ENCODE assay signal across 22 cellular contexts in genomic region chr12:128323526-128323925, GRCh38. TPM values are rescaled to one million over a fixed set of nuclear protein-coding genes. Genes with fewer than 3 reads are reported as not detected.
"Had no signal": no experiment of that assay in that cellular context is flagged by ENCODE, and none has a peak within 500 bp of the region (broad histone marks: within the 10 kb centered on the region; RNA-seq: fewer than 3 reads in every experiment).

No MANE protein-coding gene starts in this region.

- H3K27ac Mint-ChIP-seq: activated naive CD4-positive, alpha-beta T cell treated with anti-CD3 and anti-CD28 coated beads, Interleukin-2, amount 50 U/mL, for 24 hours; stimulated activated effector memory CD8-positive, alpha-beta T cell treated with anti-CD3 and anti-CD28 coated beads, Interleukin-12 subunit alpha, Interleukin-12 subunit beta, amount 100 ng/mL, for 72 hours had no signal

- H3K9me3 ChIP-seq: ascending aorta, pancreas had no signal

- H3K27ac ChIP-seq: ascending aorta, breast epithelium, esophagus squamous epithelium, hepatocyte, stomach had no signal

- H3K27me3 ChIP-seq: ascending aorta, esophagus squamous epithelium, hepatocyte, pancreas, stomach had no signal

- H3K4me1 Mint-ChIP-seq: activated naive CD4-positive, alpha-beta T cell treated with anti-CD3 and anti-CD28 coated beads, Interleukin-2, amount 50 U/mL, for 24 hours; stimulated activated effector memory CD8-positive, alpha-beta T cell treated with anti-CD3 and anti-CD28 coated beads, Interleukin-12 subunit alpha, Interleukin-12 subunit beta, amount 100 ng/mL, for 72 hours had no signal

- H2AFZ ChIP-seq: hepatocyte had no signal

- H3K4me1 ChIP-seq: ascending aorta, breast epithelium, esophagus squamous epithelium, pancreas, stomach had no signal

- FAIRE-seq: endothelial cell of umbilical vein, pancreas had no signal

- H3K4me2 ChIP-seq: hepatocyte had no signal

- H3K36me3 Mint-ChIP-seq: activated naive CD4-positive, alpha-beta T cell treated with anti-CD3 and anti-CD28 coated beads, Interleukin-2, amount 50 U/mL, for 24 hours; stimulated activated effector memory CD8-positive, alpha-beta T cell treated with anti-CD3 and anti-CD28 coated beads, Interleukin-12 subunit alpha, Interleukin-12 subunit beta, amount 100 ng/mL, for 72 hours had no signal

- H3K4me3 ChIP-seq: ascending aorta, breast epithelium, esophagus squamous epithelium, hepatocyte, lung, pancreas, stomach had no signal

- H3K36me3 ChIP-seq: ascending aorta, breast epithelium, esophagus squamous epithelium, pancreas, stomach had no signal

- DNase-seq: activated CD4-positive, alpha-beta T cell treated with anti-CD3 and anti-CD28 coated beads, Interleukin-2, amount 50 U/mL, for 4 hours; activated gamma-delta T cell; cerebellar nuclear complex; cortex of kidney; effector CD8-positive, alpha-beta T cell; esophagus squamous epithelium; islet precursor cell; left colon; midbrain; pancreas; stimulated activated CD4-positive, alpha-beta T cell treated with anti-CD3 and anti-CD28 coated beads, Interleukin-4, amount 100 ng/mL, for 24 hours; stomach; trophoblast cell had no signal

- H3K4me3 Mint-ChIP-seq: activated naive CD4-positive, alpha-beta T cell treated with anti-CD3 and anti-CD28 coated beads, Interleukin-2, amount 50 U/mL, for 24 hours; stimulated activated effector memory CD8-positive, alpha-beta T cell treated with anti-CD3 and anti-CD28 coated beads, Interleukin-12 subunit alpha, Interleukin-12 subunit beta, amount 100 ng/mL, for 72 hours had no signal

RNA-seq across cellular contexts. Expression of gene TMEM132C, which starts 56.6 kb away (rescaled TPM):
- total RNA-seq: endothelial cell of umbilical vein; glomerular endothelial cell; T-helper 2 cell treated with Interferon-gamma antibody and Interleukin-4, amounts not matched to agents 100 ng/mL and 5 ng/mL, for 36 hours had no signal
- polyA plus RNA-seq: endothelial cell of umbilical vein had no signal
